ENCODE assay signal across 1 cellular context in the genomic region with DNA sequence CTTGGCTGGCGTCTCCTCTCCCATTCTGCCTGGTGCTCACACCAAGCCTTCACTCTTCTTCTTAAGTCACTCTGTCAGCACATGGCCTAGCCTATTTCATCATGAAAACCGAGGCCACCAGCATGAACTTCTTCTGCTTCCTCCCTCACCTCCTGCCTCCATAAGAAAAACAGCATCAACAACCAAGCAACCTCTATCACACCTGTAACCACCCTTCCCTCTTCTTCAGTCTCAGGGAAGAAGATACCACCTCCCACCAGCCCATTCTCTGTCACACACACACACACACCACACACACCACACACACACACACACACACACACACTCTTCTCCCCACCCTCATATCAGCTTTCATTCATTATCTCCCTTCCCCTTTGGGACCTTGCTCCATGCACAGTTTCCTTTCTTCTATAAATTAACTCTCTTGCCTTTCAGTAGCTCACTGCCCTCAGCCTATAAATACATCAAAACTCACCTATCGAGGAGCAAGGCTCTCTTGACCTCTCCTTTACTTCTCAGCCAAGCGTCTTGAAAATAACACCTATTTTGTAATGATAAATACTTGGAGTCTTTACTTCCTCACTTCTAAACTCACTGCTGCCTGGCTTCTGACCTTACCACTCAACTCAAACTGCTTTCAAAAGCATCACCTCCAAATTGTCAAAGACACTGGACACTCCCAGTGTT.
A peak's percentile ranks its signal among the peaks of the same experiment; 100 is the strongest.
TF ChIP-seq lines count a peak whose summit lies in the region.

No MANE protein-coding gene starts in this region.

TF ChIP-seq in HepG2, 621 proteins besides CTCF, POLR2A, EP300 and RAD21:
- TF ChIP-seq XBP1 (CRISPR knock-in tag; IDR thresholded peaks at IDR 0.05) (no peak), HHEX (CRISPR knock-in tag; IDR thresholded peaks at IDR 0.05) (no peak)
- TF ChIP-seq, protein P1, sequence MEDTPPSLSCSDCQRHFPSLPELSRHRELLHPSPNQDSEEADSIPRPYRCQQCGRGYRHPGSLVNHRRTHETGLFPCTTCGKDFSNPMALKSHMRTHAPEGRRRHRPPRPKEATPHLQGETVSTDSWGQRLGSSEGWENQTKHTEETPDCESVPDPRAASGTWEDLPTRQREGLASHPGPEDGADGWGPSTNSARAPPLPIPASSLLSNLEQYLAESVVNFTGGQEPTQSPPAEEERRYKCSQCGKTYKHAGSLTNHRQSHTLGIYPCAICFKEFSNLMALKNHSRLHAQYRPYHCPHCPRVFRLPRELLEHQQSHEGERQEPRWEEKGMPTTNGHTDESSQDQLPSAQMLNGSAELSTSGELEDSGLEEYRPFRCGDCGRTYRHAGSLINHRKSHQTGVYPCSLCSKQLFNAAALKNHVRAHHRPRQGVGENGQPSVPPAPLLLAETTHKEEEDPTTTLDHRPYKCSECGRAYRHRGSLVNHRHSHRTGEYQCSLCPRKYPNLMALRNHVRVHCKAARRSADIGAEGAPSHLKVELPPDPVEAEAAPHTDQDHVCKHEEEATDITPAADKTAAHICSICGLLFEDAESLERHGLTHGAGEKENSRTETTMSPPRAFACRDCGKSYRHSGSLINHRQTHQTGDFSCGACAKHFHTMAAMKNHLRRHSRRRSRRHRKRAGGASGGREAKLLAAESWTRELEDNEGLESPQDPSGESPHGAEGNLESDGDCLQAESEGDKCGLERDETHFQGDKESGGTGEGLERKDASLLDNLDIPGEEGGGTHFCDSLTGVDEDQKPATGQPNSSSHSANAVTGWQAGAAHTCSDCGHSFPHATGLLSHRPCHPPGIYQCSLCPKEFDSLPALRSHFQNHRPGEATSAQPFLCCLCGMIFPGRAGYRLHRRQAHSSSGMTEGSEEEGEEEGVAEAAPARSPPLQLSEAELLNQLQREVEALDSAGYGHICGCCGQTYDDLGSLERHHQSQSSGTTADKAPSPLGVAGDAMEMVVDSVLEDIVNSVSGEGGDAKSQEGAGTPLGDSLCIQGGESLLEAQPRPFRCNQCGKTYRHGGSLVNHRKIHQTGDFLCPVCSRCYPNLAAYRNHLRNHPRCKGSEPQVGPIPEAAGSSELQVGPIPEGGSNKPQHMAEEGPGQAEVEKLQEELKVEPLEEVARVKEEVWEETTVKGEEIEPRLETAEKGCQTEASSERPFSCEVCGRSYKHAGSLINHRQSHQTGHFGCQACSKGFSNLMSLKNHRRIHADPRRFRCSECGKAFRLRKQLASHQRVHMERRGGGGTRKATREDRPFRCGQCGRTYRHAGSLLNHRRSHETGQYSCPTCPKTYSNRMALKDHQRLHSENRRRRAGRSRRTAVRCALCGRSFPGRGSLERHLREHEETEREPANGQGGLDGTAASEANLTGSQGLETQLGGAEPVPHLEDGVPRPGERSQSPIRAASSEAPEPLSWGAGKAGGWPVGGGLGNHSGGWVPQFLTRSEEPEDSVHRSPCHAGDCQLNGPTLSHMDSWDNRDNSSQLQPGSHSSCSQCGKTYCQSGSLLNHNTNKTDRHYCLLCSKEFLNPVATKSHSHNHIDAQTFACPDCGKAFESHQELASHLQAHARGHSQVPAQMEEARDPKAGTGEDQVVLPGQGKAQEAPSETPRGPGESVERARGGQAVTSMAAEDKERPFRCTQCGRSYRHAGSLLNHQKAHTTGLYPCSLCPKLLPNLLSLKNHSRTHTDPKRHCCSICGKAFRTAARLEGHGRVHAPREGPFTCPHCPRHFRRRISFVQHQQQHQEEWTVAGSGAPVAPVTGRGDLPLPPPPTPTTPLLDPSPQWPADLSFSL (CRISPR knock-in tag; IDR thresholded peaks at IDR 0.05): peak; percentile 79; the same call in 1 of the 2 replicates
TF ChIP-seq in HepG2: peak in this region for 1.
